In the genomic region with DNA sequence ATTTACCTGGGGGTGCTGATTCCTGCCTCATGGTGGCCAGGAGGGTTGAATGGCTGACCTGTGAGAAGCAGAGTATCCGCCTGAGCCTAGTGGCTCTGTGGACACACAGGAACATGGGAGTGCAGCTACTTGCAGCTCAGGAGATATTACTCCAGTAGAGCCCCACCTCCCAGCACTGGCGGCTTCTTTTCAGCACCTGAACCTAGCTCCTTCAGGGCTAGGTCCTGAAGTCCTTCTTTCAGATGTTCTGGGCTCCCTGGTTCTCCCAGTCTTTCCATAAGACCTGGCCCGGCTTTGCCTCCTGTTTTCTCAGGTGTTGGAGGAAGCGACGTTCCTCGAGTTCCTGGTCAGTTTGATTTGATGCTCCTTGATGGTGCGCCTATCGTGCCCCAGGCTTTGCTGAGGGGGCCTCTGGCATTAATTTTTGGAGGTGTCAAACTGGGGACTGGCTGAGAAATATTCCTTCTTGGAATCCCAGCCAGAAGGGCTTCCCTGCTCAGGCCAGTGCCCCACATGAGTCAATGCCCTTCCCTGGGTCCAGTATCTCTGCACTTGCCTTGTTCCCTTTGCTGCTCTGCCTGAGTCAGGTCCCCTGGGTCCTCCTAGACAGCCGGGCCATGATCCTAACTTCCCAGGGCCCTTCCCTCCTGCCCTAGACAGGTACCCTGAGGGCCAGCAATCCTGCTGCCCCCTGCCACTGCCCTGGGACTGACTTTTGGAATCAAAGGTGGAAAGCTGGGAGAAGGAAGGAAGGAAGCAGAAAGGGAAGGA, we compare ENCODE assay signal across 1 cellular context.
TF ChIP-seq lines count a peak whose summit lies in the region.

No MANE protein-coding gene starts in this region.

TF ChIP-seq in H1, 55 proteins besides CTCF, POLR2A, EP300 and RAD21:
- no peak for TF ChIP-seq RFX5 (IDR thresholded peaks at IDR 0.05; ENCODE audit: borderline replicate concordance, low read depth, low read length)
- no peak for TF ChIP-seq JUN (IDR thresholded peaks at IDR 0.05; ENCODE audit: low read depth, low read length)
- TF ChIP-seq ASH2L (IDR thresholded peaks at IDR 0.05; ENCODE audit: low read length) = no peak
- TF ChIP-seq KDM4A (IDR thresholded peaks at IDR 0.05; ENCODE audit: low read depth, low read length, severe bottlenecking) = no peak
- TF ChIP-seq TAF1 (IDR thresholded peaks at IDR 0.05; ENCODE audit: low read depth, low read length) = no peak
- TF ChIP-seq NRF1 (IDR thresholded peaks at IDR 0.05; ENCODE audit: low read depth, low read length) = no peak
- no peak for TF ChIP-seq TBP (IDR thresholded peaks at IDR 0.05; ENCODE audit: low read depth, low read length)
- TF ChIP-seq SAP30 (IDR thresholded peaks at IDR 0.05; ENCODE audit: insufficient read depth, insufficient replicate concordance, low read length) = no peak
- no peak for TF ChIP-seq SIRT6 (IDR thresholded peaks at IDR 0.05; ENCODE audit: low read length)
- TF ChIP-seq RXRA (IDR thresholded peaks at IDR 0.05; ENCODE audit: insufficient read depth, low read depth, low read length) = no peak
- TF ChIP-seq RNF2 (IDR thresholded peaks at IDR 0.05; ENCODE audit: borderline replicate concordance, low read depth, low read length, missing control alignments, poor library complexity, severe bottlenecking) = no peak
- TF ChIP-seq CHD1 (IDR thresholded peaks at IDR 0.05; ENCODE audit: low read depth, low read length) = no peak
- TF ChIP-seq RBBP5 (IDR thresholded peaks at IDR 0.05; ENCODE audit: borderline replicate concordance, low read depth, low read length) = no peak
- no peak for TF ChIP-seq NANOG (IDR thresholded peaks at IDR 0.05; ENCODE audit: insufficient read depth, low read depth, low read length, poor library complexity, severe bottlenecking)
- TF ChIP-seq KDM1A (IDR thresholded peaks at IDR 0.05; ENCODE audit: borderline replicate concordance, low read length) = no peak
- no peak for TF ChIP-seq KDM5A (IDR thresholded peaks at IDR 0.05; ENCODE audit: low read length)
- no peak for TF ChIP-seq BRCA1 (IDR thresholded peaks at IDR 0.05; ENCODE audit: low read depth, low read length)
TF ChIP-seq in H1: peak in this region for 0.
